ENCODE assay signal across 10 cellular contexts in the genomic region with DNA sequence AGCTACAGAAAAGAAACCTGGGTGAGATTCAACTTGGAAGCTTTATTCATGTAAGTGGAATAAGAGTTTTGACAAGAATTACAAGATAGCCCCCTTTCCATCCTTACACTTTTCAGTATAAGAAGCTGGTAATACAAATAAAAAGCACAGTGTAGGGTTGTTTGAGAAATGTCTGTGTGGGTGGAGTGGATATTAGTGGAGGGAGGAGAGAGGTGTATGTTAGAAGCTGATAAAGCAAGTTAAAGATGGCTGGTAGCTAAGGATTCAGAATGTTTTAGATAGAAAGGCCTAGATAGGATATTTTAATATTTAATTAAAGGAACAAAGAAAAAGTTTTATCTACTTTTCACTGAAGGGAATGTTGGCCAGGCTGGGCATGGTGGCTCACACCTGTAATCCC. TPM values are rescaled to one million over a fixed set of nuclear protein-coding genes. Genes with fewer than 3 reads are reported as not detected.
DNase-seq lines count a peak whose midpoint lies in the region; ATAC-seq lines count a peak whose summit lies in the region.
"Had no signal": no experiment of that assay in that cellular context is flagged by ENCODE, and none has a peak within 500 bp of the region (broad histone marks: within the 10 kb centered on the region; RNA-seq: fewer than 3 reads in every experiment).

No MANE protein-coding gene starts in this region.

- H3K27me3 Mint-ChIP-seq in CD4-positive, CD25-positive, alpha-beta regulatory T cell = no peaks in the 10 kb centered on the region
- H3K27me3 Mint-ChIP-seq in activated T-helper 2 cell treated with anti-CD3 and anti-CD28 coated beads, Interferon-gamma antibody, Interleukin-2, Interleukin-4, amounts not matched to agents 10 μg/mL and 5 μg/mL and 100 μg/mL, durations not matched to agents 14 hours and 24 hours and 36 hours (ENCODE audit: low read depth) = no peaks in the 10 kb centered on the region

- no peak for ATAC-seq in CD4-positive, CD25-positive, alpha-beta regulatory T cell (ENCODE audit: low read depth in 2 of 2)
- ATAC-seq in GM21717 (IDR thresholded peaks at IDR 0.05; ENCODE audit: unreplicated experiment) (peak; percentile 14), GM18873 (IDR thresholded peaks at IDR 0.05; ENCODE audit: low FRiP score, unreplicated experiment) (no peak)

- intact Hi-C loops in activated T-helper 2 cell treated with anti-CD3 and anti-CD28 coated beads, Interferon-gamma antibody, Interleukin-2, Interleukin-4, amounts not matched to agents 10 μg/mL and 5 μg/mL and 100 μg/mL, durations not matched to agents 14 hours and 24 hours and 36 hours (cut with micrococcal nuclease) = loop anchor here (1.0 to 5.0 kb wide), 3 partner anchors 57 to 165 kb away; a partner anchor contains a TSS

- H3K4me1 Mint-ChIP-seq in CD4-positive, CD25-positive, alpha-beta regulatory T cell = peaks cover 24 to 48% (median 39%) of the 10 kb centered on the region in 4 donors
- H3K4me1 Mint-ChIP-seq in activated T-helper 2 cell treated with anti-CD3 and anti-CD28 coated beads, Interferon-gamma antibody, Interleukin-2, Interleukin-4, amounts not matched to agents 10 μg/mL and 5 μg/mL and 100 μg/mL, durations not matched to agents 14 hours and 24 hours and 36 hours (ENCODE audit: low read depth) = peaks cover 43% of the 10 kb centered on the region

- no peaks in the 10 kb centered on the region for H3K27me3 ChIP-seq in CD4-positive, CD25-positive, alpha-beta regulatory T cell (ENCODE audit: control insufficient read depth, insufficient read depth, low read length)
- H3K27me3 ChIP-seq: hepatocyte had no signal

- peaks cover 0 to 2% (median 0%) of the 10 kb centered on the region in 7 donors for H3K9me3 Mint-ChIP-seq in CD4-positive, CD25-positive, alpha-beta regulatory T cell
- H3K9me3 Mint-ChIP-seq in activated T-helper 2 cell treated with anti-CD3 and anti-CD28 coated beads, Interferon-gamma antibody, Interleukin-2, Interleukin-4, amounts not matched to agents 10 μg/mL and 5 μg/mL and 100 μg/mL, durations not matched to agents 14 hours and 24 hours and 36 hours = peaks cover 9% of the 10 kb centered on the region

- H3K9me3 ChIP-seq in CD4-positive, CD25-positive, alpha-beta regulatory T cell (ENCODE audit: control insufficient read depth in 2 of 2, low read length in 2 of 2) = no peaks in the 10 kb centered on the region
- H3K9me3 ChIP-seq in mesodermal cell (ENCODE audit: control insufficient read depth, low read length) = no peaks in the 10 kb centered on the region
- H3K9me3 ChIP-seq: prostate gland had no signal

- peak overlapping the region; percentile 65 for H3K4me3 ChIP-seq in CD4-positive, CD25-positive, alpha-beta regulatory T cell (ENCODE audit: low read depth, low read length)
- no peak overlapping the region for H3K4me3 ChIP-seq in mesodermal cell (ENCODE audit: extremely low read depth, insufficient read depth, low read length, poor library complexity, severe bottlenecking)
- H3K4me3 ChIP-seq: hepatocyte, prostate gland had no signal

- H3K27ac ChIP-seq in CD4-positive, CD25-positive, alpha-beta regulatory T cell (ENCODE audit: insufficient read depth, low read length, poor library complexity, severe bottlenecking) = peak overlapping the region; percentile 51
- H3K27ac ChIP-seq in mesodermal cell (ENCODE audit: low read depth, low read length, severe bottlenecking) = peak overlapping the region; percentile 39
- H3K27ac ChIP-seq: hepatocyte, prostate gland had no signal

- H3K4me1 ChIP-seq in CD4-positive, CD25-positive, alpha-beta regulatory T cell (ENCODE audit: control insufficient read depth, insufficient read depth, low read length, poor library complexity, severe bottlenecking) = peaks cover 30% of the 10 kb centered on the region
- peaks cover 16% of the 10 kb centered on the region for H3K4me1 ChIP-seq in mesodermal cell (ENCODE audit: control insufficient read depth, insufficient read depth, low read length, poor library complexity, severe bottlenecking)
- H3K4me1 ChIP-seq: prostate gland had no signal

- no peaks in the 10 kb centered on the region for H3K36me3 Mint-ChIP-seq in CD4-positive, CD25-positive, alpha-beta regulatory T cell
- peaks cover 7% of the 10 kb centered on the region for H3K36me3 Mint-ChIP-seq in activated T-helper 2 cell treated with anti-CD3 and anti-CD28 coated beads, Interferon-gamma antibody, Interleukin-2, Interleukin-4, amounts not matched to agents 10 μg/mL and 5 μg/mL and 100 μg/mL, durations not matched to agents 14 hours and 24 hours and 36 hours (ENCODE audit: low read depth)

- H3K4me3 Mint-ChIP-seq in CD4-positive, CD25-positive, alpha-beta regulatory T cell = peak overlapping the region in 3 of 4 donors; percentile 20 to 48 (median 41)
- H3K4me3 Mint-ChIP-seq in activated T-helper 2 cell treated with anti-CD3 and anti-CD28 coated beads, Interferon-gamma antibody, Interleukin-2, Interleukin-4, amounts not matched to agents 10 μg/mL and 5 μg/mL and 100 μg/mL, durations not matched to agents 14 hours and 24 hours and 36 hours (ENCODE audit: low read depth) = peak overlapping the region; percentile 9

- H3K36me3 ChIP-seq in CD4-positive, CD25-positive, alpha-beta regulatory T cell (ENCODE audit: control insufficient read depth, insufficient read depth, low read length) = no peaks in the 10 kb centered on the region
- no peaks in the 10 kb centered on the region for H3K36me3 ChIP-seq in mesodermal cell (ENCODE audit: control insufficient read depth, insufficient read depth, low read length)
- H3K36me3 ChIP-seq: prostate gland had no signal

- no peak for DNase-seq in CD4-positive, CD25-positive, alpha-beta regulatory T cell
- no peak for DNase-seq in activated T-helper 2 cell treated with anti-CD3 and anti-CD28 coated beads, Interferon-gamma antibody, Interleukin-2, Interleukin-4, amounts not matched to agents 10 μg/mL and 5 μg/mL and 100 μg/mL, durations not matched to agents 14 hours and 24 hours and 36 hours (ENCODE audit: low spot score)
- no peak for DNase-seq in GDM1 (lab: John Stamatoyannopoulos, UW)
- DNase-seq in NCI-H510A treated with DMSO at 0.1 percent for 48 hours (lab: John Stamatoyannopoulos, UW) = no peak
- DNase-seq in islet precursor cell = no peak

- peak overlapping the region; percentile 74 to 94 (median 91) for H3K27ac Mint-ChIP-seq in CD4-positive, CD25-positive, alpha-beta regulatory T cell
- H3K27ac Mint-ChIP-seq in activated T-helper 2 cell treated with anti-CD3 and anti-CD28 coated beads, Interferon-gamma antibody, Interleukin-2, Interleukin-4, amounts not matched to agents 10 μg/mL and 5 μg/mL and 100 μg/mL, durations not matched to agents 14 hours and 24 hours and 36 hours = peak overlapping the region; percentile 74

RNA-seq across cellular contexts. Expression of a gene that starts 12.5 kb away (rescaled TPM):
- total RNA-seq in CD4-positive, CD25-positive, alpha-beta regulatory T cell = 0.27 TPM
- under 1 TPM in 2 of 4 donors, not detected in 2; 0.07 to 0.32 TPM for polyA plus RNA-seq in CD4-positive, CD25-positive, alpha-beta regulatory T cell
- 0.14 and 0.23 TPM in 2 replicates for total RNA-seq in activated T-helper 2 cell treated with anti-CD3 and anti-CD28 coated beads, Interferon-gamma antibody, Interleukin-2, Interleukin-4, amounts not matched to agents 10 μg/mL and 5 μg/mL and 100 μg/mL, durations not matched to agents 14 hours and 24 hours and 36 hours
- 0.41 TPM for polyA plus RNA-seq in mesodermal cell (2013, experiment 1 of 2)
- polyA plus RNA-seq in mesodermal cell (2013, experiment 2 of 2) = 0.81 TPM
